In genomic region chr5:57413145-57413544, GRCh38 we compare ENCODE assay signal across 5 cellular contexts.
"Had no signal": no experiment of that assay in that cellular context is flagged by ENCODE, and none has a peak within 500 bp of the region (broad histone marks: within the 10 kb centered on the region; RNA-seq: fewer than 3 reads in every experiment).

No MANE protein-coding gene starts in this region.

- DNase-seq: GM23248, GOT3, H9, HCEC 1CT, KBM-7 had no signal

- H2AFZ ChIP-seq: GM23248 had no signal

- H3K4me3 ChIP-seq: GM23248 had no signal
